Comparison of ENCODE assay signal across 16 cellular contexts in genomic region chr3:183815565-183815943, GRCh38. TPM values are rescaled to one million over a fixed set of nuclear protein-coding genes. Genes with fewer than 3 reads are reported as not detected.
DNase-seq lines count a peak whose midpoint lies in the region; ATAC-seq and TF ChIP-seq lines count a peak whose summit lies in the region.
"Had no signal": no experiment of that assay in that cellular context is flagged by ENCODE, and none has a peak within 500 bp of the region (broad histone marks: within the 10 kb centered on the region; RNA-seq: fewer than 3 reads in every experiment).

No MANE protein-coding gene starts in this region.

- no peak for TF ChIP-seq CTCF in gastrocnemius medialis (IDR thresholded peaks at IDR 0.05 in 4 of 5, conservative IDR thresholded peaks at IDR 0.05 in 1 of 5)

- H3K27ac ChIP-seq in naive thymus-derived CD4-positive, alpha-beta T cell (ENCODE audit: low read depth, low read length), result peak overlapping the region; percentile 47
- no peak overlapping the region for H3K27ac ChIP-seq in gastrocnemius medialis
- H3K27ac ChIP-seq: breast epithelium, thyroid gland had no signal

- no peaks in the 10 kb centered on the region for H3K9me3 ChIP-seq in naive thymus-derived CD4-positive, alpha-beta T cell (ENCODE audit: control insufficient read depth in 2 of 3, low read length in 3 of 3)
- H3K9me3 ChIP-seq in gastrocnemius medialis, result no peaks in the 10 kb centered on the region
- H3K9me3 ChIP-seq: breast epithelium, thyroid gland had no signal

- CTCF ChIA-PET in activated CD8-positive, alpha-beta T cell treated with anti-CD3 and anti-CD28 coated beads, Interleukin-2, amount 10 ng/mL, durations not matched to agents 7 days and 5 days (lab: Charles Lee), result interaction anchor here (1.6 kb wide), 1 partner anchor 69 kb away, joined by 5 read pairs; the partner anchor contains the start of gene PARL
- CTCF ChIA-PET in naive thymus-derived CD4-positive, alpha-beta T cell (lab: Charles Lee), result interaction anchor here (0.6 kb wide), 1 partner anchor 122 kb away, joined by 4 read pairs; no protein-coding TSS in a partner anchor

- H3K27me3 ChIP-seq in naive thymus-derived CD4-positive, alpha-beta T cell (ENCODE audit: control insufficient read depth in 2 of 2, insufficient read depth in 2 of 2, low read length in 2 of 2), result no peaks in the 10 kb centered on the region
- H3K27me3 ChIP-seq in gastrocnemius medialis, result no peaks in the 10 kb centered on the region
- H3K27me3 ChIP-seq: breast epithelium, thyroid gland had no signal

- no peaks in the 10 kb centered on the region for H3K9me3 Mint-ChIP-seq in activated CD8-positive, alpha-beta T cell treated with anti-CD3 and anti-CD28 coated beads, Interleukin-2, amount 10 ng/mL, durations not matched to agents 7 days and 5 days (ENCODE audit: insufficient read depth)
- H3K9me3 Mint-ChIP-seq in naive thymus-derived CD4-positive, alpha-beta T cell, result no peaks in the 10 kb centered on the region

- intact Hi-C loops in naive thymus-derived CD4-positive, alpha-beta T cell (cut with micrococcal nuclease), result no loop called here
- intact Hi-C loops in gastrocnemius medialis (cut with DNase I; ENCODE audit: low total_unique reads), result no loop called here

- no peak overlapping the region for H3K4me3 Mint-ChIP-seq in activated CD8-positive, alpha-beta T cell treated with anti-CD3 and anti-CD28 coated beads, Interleukin-2, amount 10 ng/mL, durations not matched to agents 7 days and 5 days
- peak overlapping the region; percentile 32 to 76 (median 64) for H3K4me3 Mint-ChIP-seq in naive thymus-derived CD4-positive, alpha-beta T cell

- no peak for DNase-seq in activated CD4-positive, CD25-positive, alpha-beta regulatory T cell (lab: John Stamatoyannopoulos, UW)
- DNase-seq in activated CD8-positive, alpha-beta T cell treated with anti-CD3 and anti-CD28 coated beads, Interleukin-2, amount 10 ng/mL, durations not matched to agents 7 days and 5 days, result no peak
- DNase-seq in naive thymus-derived CD4-positive, alpha-beta T cell, result peak in 4 of 9 donors; percentile 18 to 29 (median 28)
- DNase-seq in G401 (ENCODE audit: low spot score) (no peak), HK-2 (ENCODE audit: unreplicated experiment) (no peak), gastrocnemius medialis (no peak)
- DNase-seq: DMS 273 treated with DMSO at 0.1 percent for 48 hours, KBM-7, mesendoderm, NCI-H1436, Right ventricle myocardium superior, thyroid gland had no signal

- peak; percentile 23 to 46 for ATAC-seq in activated CD4-positive, CD25-positive, alpha-beta regulatory T cell treated with anti-CD3 and anti-CD28 coated beads, Interleukin-2, amount 50 U/mL, for 24 hours
- ATAC-seq in GM19324 (IDR thresholded peaks at IDR 0.05; ENCODE audit: low FRiP score, unreplicated experiment), result peak; percentile 62
- ATAC-seq in activated CD8-positive, alpha-beta T cell treated with anti-CD3 and anti-CD28 coated beads, Interleukin-2, amount 10 ng/mL, durations not matched to agents 7 days and 5 days, result no peak
- peak; percentile 60 for ATAC-seq in naive thymus-derived CD4-positive, alpha-beta T cell
- ATAC-seq in gastrocnemius medialis, result no peak

- H3K4me3 ChIP-seq in naive thymus-derived CD4-positive, alpha-beta T cell (ENCODE audit: low read length), result peak overlapping the region; percentile 10
- no peak overlapping the region for H3K4me3 ChIP-seq in gastrocnemius medialis
- H3K4me3 ChIP-seq: breast epithelium, smooth muscle cell, thyroid gland had no signal

- H3K36me3 Mint-ChIP-seq in activated CD8-positive, alpha-beta T cell treated with anti-CD3 and anti-CD28 coated beads, Interleukin-2, amount 10 ng/mL, durations not matched to agents 7 days and 5 days (ENCODE audit: low read depth), result peaks cover 22% of the 10 kb centered on the region
- peaks cover 4 to 13% (median 5%) of the 10 kb centered on the region in 5 donors for H3K36me3 Mint-ChIP-seq in naive thymus-derived CD4-positive, alpha-beta T cell

- peaks cover 5% of the 10 kb centered on the region for H3K4me1 Mint-ChIP-seq in activated CD8-positive, alpha-beta T cell treated with anti-CD3 and anti-CD28 coated beads, Interleukin-2, amount 10 ng/mL, durations not matched to agents 7 days and 5 days (ENCODE audit: low read depth)
- peaks cover 0 to 21% (median 17%) of the 10 kb centered on the region in 7 donors for H3K4me1 Mint-ChIP-seq in naive thymus-derived CD4-positive, alpha-beta T cell

- no peaks in the 10 kb centered on the region for H3K27me3 Mint-ChIP-seq in activated CD8-positive, alpha-beta T cell treated with anti-CD3 and anti-CD28 coated beads, Interleukin-2, amount 10 ng/mL, durations not matched to agents 7 days and 5 days (ENCODE audit: low read depth)
- no peaks in the 10 kb centered on the region for H3K27me3 Mint-ChIP-seq in naive thymus-derived CD4-positive, alpha-beta T cell

- no peak for TF ChIP-seq POLR2A in gastrocnemius medialis (IDR thresholded peaks at IDR 0.05)

- peaks cover 0 to 11% (median 0%) of the 10 kb centered on the region in 3 experiments for H3K36me3 ChIP-seq in naive thymus-derived CD4-positive, alpha-beta T cell (ENCODE audit: control insufficient read depth in 2 of 3, insufficient read depth in 3 of 3, low read length in 3 of 3)
- H3K36me3 ChIP-seq in gastrocnemius medialis, result peaks cover 0 to 23% of the 10 kb centered on the region in 2 donors
- H3K36me3 ChIP-seq: breast epithelium had no signal

- H3K4me1 ChIP-seq in naive thymus-derived CD4-positive, alpha-beta T cell (ENCODE audit: control insufficient read depth in 2 of 2, insufficient read depth in 2 of 2, low read length in 2 of 2), result peaks cover 6 to 7% of the 10 kb centered on the region in 2 donors
- peaks cover 0 to 5% of the 10 kb centered on the region in 2 donors for H3K4me1 ChIP-seq in gastrocnemius medialis
- H3K4me1 ChIP-seq: breast epithelium had no signal

- POLR2A ChIA-PET in activated CD8-positive, alpha-beta T cell treated with anti-CD3 and anti-CD28 coated beads, Interleukin-2, amount 10 ng/mL, durations not matched to agents 7 days and 5 days (lab: Charles Lee), result interaction anchor here (1.4 kb wide), 1 partner anchor 11 kb away, joined by 3 read pairs; no protein-coding TSS in a partner anchor
- POLR2A ChIA-PET in naive thymus-derived CD4-positive, alpha-beta T cell (lab: Charles Lee), result interaction anchor here (1.2 kb wide), 1 partner anchor 10 kb away, joined by 4 read pairs; the partner anchor contains the start of gene MAP6D1

- H3K27ac Mint-ChIP-seq in activated CD8-positive, alpha-beta T cell treated with anti-CD3 and anti-CD28 coated beads, Interleukin-2, amount 10 ng/mL, durations not matched to agents 7 days and 5 days, result peak overlapping the region; percentile 73
- H3K27ac Mint-ChIP-seq in naive thymus-derived CD4-positive, alpha-beta T cell, result peak overlapping the region; percentile 33 to 93 (median 81)

- in situ Hi-C loops in G401 (cut with HindIII; ENCODE audit: low sequenced_read_pairs), result no loop called here
- in situ Hi-C loops in gastrocnemius medialis (cut with MboI; ENCODE audit: low sequenced_read_pairs in 4 of 4), result no loop called here

RNA-seq across cellular contexts. Expression of gene MAP6D1, which starts 9.8 kb away (rescaled TPM):
- total RNA-seq in activated CD8-positive, alpha-beta T cell treated with anti-CD3 and anti-CD28 coated beads, Interleukin-2, amount 10 ng/mL, durations not matched to agents 7 days and 5 days, result under 1 TPM; 0.90 to 0.91 TPM
- total RNA-seq in naive thymus-derived CD4-positive, alpha-beta T cell, result 1 to 10 TPM in 3 of 5 experiments, under 1 TPM in 2; 0.81 to 2.9 (median 1.2) TPM
- not detected for polyA plus RNA-seq in naive thymus-derived CD4-positive, alpha-beta T cell
- total RNA-seq in G401 (2014; rRNA removed; shearing (Covaris generic)), result 2.4 and 3.2 TPM in 2 replicates
- total RNA-seq in gastrocnemius medialis, result 10 to 100 TPM in 2 of 4 donors, 1 to 10 TPM in 2; 2.5 to 13.8 (median 9.7) TPM

Comparison
In these comparisons a context has a peak if more than half of its experiments do, and no peak if none do; other contexts are left out.
1. ATAC-seq: peak in activated CD4-positive, CD25-positive, alpha-beta regulatory T cell treated with anti-CD3 and anti-CD28 coated beads, Interleukin-2, amount 50 U/mL, for 24 hours (2 of 2), GM19324 (single experiment) and naive thymus-derived CD4-positive, alpha-beta T cell (single experiment); none in activated CD8-positive, alpha-beta T cell treated with anti-CD3 and anti-CD28 coated beads, Interleukin-2, amount 10 ng/mL, durations not matched to agents 7 days and 5 days (single experiment) and gastrocnemius medialis (0 of 2).